In genomic region chr19:48488478-48488877, GRCh38 we compare ENCODE assay signal across 1 cellular context. TPM values are rescaled to one million over a fixed set of nuclear protein-coding genes. Genes with fewer than 3 reads are reported as not detected.
"Had no signal": no experiment of that assay in that cellular context is flagged by ENCODE, and none has a peak within 500 bp of the region (broad histone marks: within the 10 kb centered on the region; RNA-seq: fewer than 3 reads in every experiment).

No MANE protein-coding gene starts in this region.

RNA-seq across cellular contexts. Expression of gene LMTK3, which starts 23.2 kb away (rescaled TPM):
- total RNA-seq: glomerular endothelial cell had no signal
